Comparison of ENCODE assay signal across 9 cellular contexts in the genomic region with DNA sequence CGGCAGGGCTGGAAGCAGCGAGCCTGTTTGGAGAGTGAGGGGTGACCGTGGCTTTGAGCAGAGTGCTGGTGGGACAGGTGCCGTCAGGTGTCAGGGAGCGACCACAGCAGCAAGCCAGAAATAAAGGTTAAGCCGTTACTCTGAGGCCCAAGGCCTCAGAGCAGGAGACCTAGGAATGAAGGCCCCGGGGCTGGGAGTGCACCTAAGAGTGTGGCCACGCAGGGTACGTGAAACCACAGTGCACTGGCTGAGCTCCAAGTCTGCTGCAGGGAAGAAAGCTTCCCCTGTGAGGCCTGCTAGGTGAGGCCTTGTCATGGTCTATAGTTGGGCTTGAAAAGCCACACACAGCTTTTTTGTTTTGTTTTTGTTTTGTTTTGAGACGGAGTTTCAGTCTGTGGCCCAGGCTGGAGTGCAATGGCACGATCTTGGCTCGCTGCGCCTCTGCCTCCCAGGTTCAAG. TPM values are rescaled to one million over a fixed set of nuclear protein-coding genes. Genes with fewer than 3 reads are reported as not detected.
DNase-seq lines count a peak whose midpoint lies in the region; ATAC-seq and TF ChIP-seq lines count a peak whose summit lies in the region.
"Had no signal": no experiment of that assay in that cellular context is flagged by ENCODE, and none has a peak within 500 bp of the region (broad histone marks: within the 10 kb centered on the region; RNA-seq: fewer than 3 reads in every experiment).

No MANE protein-coding gene starts in this region.

- no peaks in the 10 kb centered on the region for H3K79me2 ChIP-seq in mammary epithelial cell (ENCODE audit: insufficient read depth, low read length)

- dilution Hi-C loops in mammary epithelial cell (cut with HindIII; ENCODE audit: low sequenced_read_pairs): loop anchor here (5.0 kb wide), 1 partner anchor 43 kb away; no protein-coding TSS in a partner anchor

- TF ChIP-seq POLR2A in gastrocnemius medialis (IDR thresholded peaks at IDR 0.05): no peak

- ATAC-seq in GM21717 (IDR thresholded peaks at IDR 0.05; ENCODE audit: unreplicated experiment) (peak; percentile 76), HG03520 (IDR thresholded peaks at IDR 0.05; ENCODE audit: unreplicated experiment) (no peak), gastrocnemius medialis (no peak)

- H3K36me3 ChIP-seq in mammary epithelial cell (ENCODE audit: insufficient read depth, low read length) (peaks cover 8% of the 10 kb centered on the region), gastrocnemius medialis (peaks cover 0 to 73% of the 10 kb centered on the region in 2 donors)

- no peak for TF ChIP-seq CTCF in mammary epithelial cell (conservative IDR thresholded peaks at IDR 0.05 in 1 of 2, IDR thresholded peaks at IDR 0.05 in 1 of 2; ENCODE audit: extremely low read depth in 1 of 2, insufficient read depth in 1 of 2, low read depth in 1 of 2, low read length in 2 of 2)
- TF ChIP-seq CTCF in gastrocnemius medialis (IDR thresholded peaks at IDR 0.05 in 4 of 5, conservative IDR thresholded peaks at IDR 0.05 in 1 of 5): no peak

- H3K9me3 ChIP-seq in mammary epithelial cell (replicated peaks; ENCODE audit: insufficient read depth, low read length): no peaks in the 10 kb centered on the region
- no peaks in the 10 kb centered on the region for H3K9me3 ChIP-seq in gastrocnemius medialis

- H3K4me3 ChIP-seq in mammary epithelial cell (replicated peaks in 1 of 3; ENCODE audit: insufficient read depth in 1 of 3, low read depth in 2 of 3, low read length in 3 of 3) (no peak overlapping the region), gastrocnemius medialis (no peak overlapping the region)

- intact Hi-C loops in mammary epithelial cell (cut with micrococcal nuclease) (no loop called here), gastrocnemius medialis (cut with DNase I; ENCODE audit: low total_unique reads) (loop anchor here (10.0 kb wide), 2 partner anchors 325 to 355 kb away; partner anchors contain the start of gene OR1F1)

- H3K4me1 ChIP-seq in mammary epithelial cell (ENCODE audit: insufficient read depth, low read length): peaks cover 20% of the 10 kb centered on the region
- H3K4me1 ChIP-seq in gastrocnemius medialis: no peaks in the 10 kb centered on the region

- no peak overlapping the region for H2AFZ ChIP-seq in mammary epithelial cell (ENCODE audit: low read depth, low read length)

- no peaks in the 10 kb centered on the region for H4K20me1 ChIP-seq in mammary epithelial cell (ENCODE audit: insufficient read depth, low read length)

- CTCF ChIA-PET in mammary epithelial cell (lab: Charles Lee; ENCODE audit: low non-redundant PET): no interaction called here

- WGBS in mammary epithelial cell (ENCODE audit: low coverage, missing lambda C conversion rate): 76% methylated on average over 4 of the region's 13 CpGs

- H3K9ac ChIP-seq in mammary epithelial cell (ENCODE audit: insufficient read depth, low read length): no peak overlapping the region

- in situ Hi-C loops in mammary epithelial cell (cut with MboI; ENCODE audit: low sequenced_read_pairs in 2 of 2) (no loop called here), gastrocnemius medialis (cut with MboI; ENCODE audit: low sequenced_read_pairs in 4 of 4) (loop anchor here in 1 of 4 donors (25.0 kb wide), 1 partner anchor 378 kb away; the partner anchor contains the start of gene CREBBP)

- H3K4me2 ChIP-seq in mammary epithelial cell (ENCODE audit: insufficient read depth, low read depth, low read length): no peak overlapping the region

- BruUV-seq in mammary epithelial cell (replicated peaks; lab: Mats Ljungman, UMichigan): no TSS peak

- H3K27ac ChIP-seq in mammary epithelial cell (ENCODE audit: insufficient read depth, low read depth, low read length) (peak overlapping the region; percentile 17), gastrocnemius medialis (no peak overlapping the region)

- peak; percentile 66 for DNase-seq in activated CD4-positive, alpha-beta T cell treated with anti-CD3 and anti-CD28 coated beads for 1 hour
- peak; percentile 91 for DNase-seq in mammary epithelial cell
- peak; percentile 62 to 63 for DNase-seq in stimulated activated CD4-positive, alpha-beta T cell treated with anti-CD3 and anti-CD28 coated beads, Interleukin-4, amount 100 ng/mL, for 48 hours (ENCODE audit: low read depth in 2 of 2)
- DNase-seq in occipital lobe (lab: John Stamatoyannopoulos, UW): no peak
- DNase-seq in cortex of kidney (lab: John Stamatoyannopoulos, UW): no peak
- DNase-seq in gastrocnemius medialis: no peak

- no peaks in the 10 kb centered on the region for H3K27me3 ChIP-seq in mammary epithelial cell (ENCODE audit: insufficient read depth, low read length)
- no peaks in the 10 kb centered on the region for H3K27me3 ChIP-seq in gastrocnemius medialis

RNA-seq across cellular contexts. Expression of gene CLUAP1, which starts 8.7 kb away (rescaled TPM):
- total RNA-seq in mammary epithelial cell (10 to 100 TPM; 12.0 to 19.1 TPM), occipital lobe (38.4 TPM), gastrocnemius medialis (10 to 100 TPM in 3 of 4 donors, 1 to 10 TPM in 1; 8.2 to 24.3 (median 14.5) TPM)
- 7.5 TPM for polyA plus RNA-seq in mammary epithelial cell
- 43.1 TPM for polyA minus RNA-seq in mammary epithelial cell

RNA-seq across cellular contexts. Expression of gene C16orf90, which starts 14.2 kb away (rescaled TPM):
- total RNA-seq in mammary epithelial cell (not detected), occipital lobe (not detected), gastrocnemius medialis (not detected)
- polyA plus RNA-seq in mammary epithelial cell: not detected
- not detected for polyA minus RNA-seq in mammary epithelial cell
- polyA plus RNA-seq: IgD-negative memory B cell had no signal

Comparison
In these comparisons a context has a peak if more than half of its experiments do, and no peak if none do; other contexts are left out.
1. DNase-seq: peak in activated CD4-positive, alpha-beta T cell treated with anti-CD3 and anti-CD28 coated beads for 1 hour (single experiment), mammary epithelial cell (single experiment) and stimulated activated CD4-positive, alpha-beta T cell treated with anti-CD3 and anti-CD28 coated beads, Interleukin-4, amount 100 ng/mL, for 48 hours (2 of 2); none in occipital lobe (single experiment), cortex of kidney (single experiment) and gastrocnemius medialis (0 of 2).